Comparison of ENCODE assay signal across 1 cellular context in the genomic region with DNA sequence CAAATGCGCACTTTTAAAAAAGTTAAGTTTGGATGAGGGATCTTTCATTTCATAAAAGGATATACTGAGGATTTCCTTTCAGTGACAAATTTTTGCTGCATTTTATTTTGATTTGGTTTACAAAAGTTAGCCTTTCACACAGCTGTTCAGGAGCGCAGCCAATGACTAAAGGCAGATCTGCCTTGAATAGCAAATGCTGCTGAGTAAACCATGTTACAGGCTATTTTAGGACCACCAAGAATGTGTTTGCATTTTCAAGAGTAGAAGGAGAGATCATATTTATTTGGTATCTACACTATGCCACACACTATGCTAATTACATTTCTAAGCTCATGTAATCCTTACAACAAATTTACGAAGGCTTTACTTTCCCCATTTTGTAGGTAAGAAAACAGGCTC.
TF ChIP-seq lines count a peak whose summit lies in the region.

No MANE protein-coding gene starts in this region.

TF ChIP-seq in IMR-90, 13 proteins besides CTCF, POLR2A, EP300 and RAD21 (continued from another document):
- no peak for TF ChIP-seq USF2 (IDR thresholded peaks at IDR 0.05; ENCODE audit: low read depth, low read length)
- no peak for TF ChIP-seq CEBPB (IDR thresholded peaks at IDR 0.05; ENCODE audit: low read depth, low read length)
- no peak for TF ChIP-seq SMC3 (IDR thresholded peaks at IDR 0.05; ENCODE audit: low read depth, low read length)
- TF ChIP-seq MAZ (IDR thresholded peaks at IDR 0.05; ENCODE audit: borderline replicate concordance, low read depth, low read length), result no peak
- no peak for TF ChIP-seq RFX5 (IDR thresholded peaks at IDR 0.05; ENCODE audit: low read depth, low read length)
- no peak for TF ChIP-seq BHLHE40 (IDR thresholded peaks at IDR 0.05; ENCODE audit: low read depth, low read length)
TF ChIP-seq in IMR-90: peak in this region for 0.
